ENCODE assay signal across 8 cellular contexts in the genomic region with DNA sequence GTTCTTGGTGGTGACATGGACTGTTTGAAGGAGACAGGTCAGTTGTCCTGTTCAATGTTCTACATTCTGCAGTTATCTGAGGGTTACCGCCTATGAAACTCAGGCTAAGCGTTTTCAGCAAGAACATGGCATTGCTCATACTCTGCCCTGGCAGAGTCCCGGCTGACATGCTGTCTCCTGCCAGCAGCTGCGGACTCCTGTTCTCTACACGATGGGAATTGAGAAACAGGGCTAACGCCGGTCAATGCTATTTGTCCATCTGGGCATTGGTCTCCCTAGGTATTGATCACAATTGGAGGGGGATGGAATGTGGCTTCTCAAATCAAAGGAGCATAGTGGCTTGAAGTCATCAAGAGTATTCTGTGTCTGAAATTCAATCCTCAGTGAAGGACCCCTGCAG. TPM values are rescaled to one million over a fixed set of nuclear protein-coding genes. Genes with fewer than 3 reads are reported as not detected.
"Had no signal": no experiment of that assay in that cellular context is flagged by ENCODE, and none has a peak within 500 bp of the region (broad histone marks: within the 10 kb centered on the region; RNA-seq: fewer than 3 reads in every experiment).

No MANE protein-coding gene starts in this region.

RNA-seq across cellular contexts. Expression of a gene that starts 20.6 kb away (rescaled TPM):
- total RNA-seq: activated B cell treated with CpG ODN at 0.5 μM for 24 hours; activated CD4-positive, alpha-beta memory T cell treated with anti-CD3 and anti-CD28 coated beads for 36 hours; activated CD4-positive, alpha-beta memory T cell treated with anti-CD3 and anti-CD28 coated beads, Interleukin-2, amount 10 ng/mL, durations not matched to agents 7 days and 5 days; activated CD4-positive, alpha-beta T cell treated with anti-CD3 and anti-CD28 coated beads, Interleukin-2, amount 10 ng/mL, durations not matched to agents 24 days and 14 days; activated CD8-positive, alpha-beta T cell treated with anti-CD3 and anti-CD28 coated beads for 36 hours; activated CD8-positive, alpha-beta T cell treated with anti-CD3 and anti-CD28 coated beads, Interleukin-2, amount 10 ng/mL, durations not matched to agents 7 days and 5 days; T-helper 17 cell; WTC11 had no signal
